In the genomic region with DNA sequence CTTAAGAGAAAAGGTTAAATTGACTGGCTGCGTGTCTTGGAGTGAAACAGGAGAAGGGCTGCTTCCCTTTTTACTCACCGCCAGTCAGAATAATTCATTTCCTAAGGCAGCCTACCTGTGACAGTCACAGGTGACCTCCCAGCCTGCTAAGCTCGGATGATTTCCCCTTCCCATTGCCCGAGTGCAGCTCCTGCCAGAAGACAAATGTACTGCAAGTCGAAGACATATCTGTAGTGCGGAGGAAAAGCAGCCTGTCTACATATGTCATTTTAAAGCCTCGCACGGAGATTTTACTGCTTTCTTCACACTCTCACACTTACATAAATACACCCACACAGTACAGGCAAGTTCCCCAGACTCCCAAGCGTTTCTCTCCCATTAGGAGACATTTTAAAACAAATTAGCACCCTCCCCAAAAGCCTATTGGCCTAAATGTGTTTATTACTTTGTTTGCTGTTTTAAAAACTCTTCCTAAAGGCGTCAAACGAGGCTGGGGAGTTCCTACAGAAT, we compare ENCODE assay signal across 8 cellular contexts.
A peak's percentile ranks its signal among the peaks of the same experiment; 100 is the strongest.
DNase-seq lines count a peak whose midpoint lies in the region; ATAC-seq and TF ChIP-seq lines count a peak whose summit lies in the region.

No MANE protein-coding gene starts in this region.

- DNase-seq in ACHN (peak; percentile 44), amniotic epithelial cell (ENCODE audit: low read depth) (peak; percentile 52), iPS-NIHi11 (ENCODE audit: low spot score) (peak; percentile 38), suprapubic skin (ENCODE audit: low spot score in 2 of 2) (no peak)
- DNase-seq in stimulated activated effector memory CD8-positive, alpha-beta T cell treated with anti-CD3 and anti-CD28 coated beads, Interleukin-12 subunit alpha, Interleukin-12 subunit beta, amount 100 ng/mL, for 72 hours (ENCODE audit: low spot score in 2 of 2) = no peak
- no peak for DNase-seq in CD4-positive, alpha-beta T cell

- TF ChIP-seq EP300 in suprapubic skin (IDR thresholded peaks at IDR 0.05) = no peak

- peak overlapping the region; percentile 33 for H3K4me3 ChIP-seq in suprapubic skin

- H3K36me3 ChIP-seq in suprapubic skin = no peaks in the 10 kb centered on the region

- H3K27me3 Mint-ChIP-seq in CD4-positive, alpha-beta T cell = no peaks in the 10 kb centered on the region

- peak; percentile 54 for ATAC-seq in GM19328 (IDR thresholded peaks at IDR 0.05; ENCODE audit: unreplicated experiment)
- ATAC-seq in HG03196 (IDR thresholded peaks at IDR 0.05; ENCODE audit: unreplicated experiment) = peak; percentile 55
- no peak for ATAC-seq in stimulated activated effector memory CD8-positive, alpha-beta T cell treated with anti-CD3 and anti-CD28 coated beads, Interleukin-12 subunit alpha, Interleukin-12 subunit beta, amount 100 ng/mL, for 72 hours
- ATAC-seq in CD4-positive, alpha-beta T cell (ENCODE audit: poor library complexity) = no peak

- in situ Hi-C loops in ACHN (cut with HindIII; ENCODE audit: low pct_ligation_motif_present, low pct_unique_long_range_greater_than_20kb, low sequenced_read_pairs) = no loop called here

- TF ChIP-seq POLR2A in suprapubic skin (IDR thresholded peaks at IDR 0.05) = no peak

- no peaks in the 10 kb centered on the region for H3K9me3 ChIP-seq in suprapubic skin
- H3K9me3 ChIP-seq in CD4-positive, alpha-beta T cell (ENCODE audit: control insufficient read depth, low read length) = no peaks in the 10 kb centered on the region

- no peak for TF ChIP-seq CTCF in suprapubic skin (IDR thresholded peaks at IDR 0.05)
- no peak for TF ChIP-seq CTCF in CD4-positive, alpha-beta T cell (IDR thresholded peaks at IDR 0.05)

- POLR2A ChIA-PET in CD4-positive, alpha-beta T cell (lab: Charles Lee) = no interaction called here

- peaks cover 4% of the 10 kb centered on the region for H3K9me3 Mint-ChIP-seq in stimulated activated effector memory CD8-positive, alpha-beta T cell treated with anti-CD3 and anti-CD28 coated beads, Interleukin-12 subunit alpha, Interleukin-12 subunit beta, amount 100 ng/mL, for 72 hours
- no peaks in the 10 kb centered on the region for H3K9me3 Mint-ChIP-seq in CD4-positive, alpha-beta T cell

- CTCF ChIA-PET in CD4-positive, alpha-beta T cell (lab: Charles Lee) = no interaction called here

- intact Hi-C loops in CD4-positive, alpha-beta T cell (cut with DNase I, micrococcal nuclease) = no loop called here

- H3K4me1 Mint-ChIP-seq in stimulated activated effector memory CD8-positive, alpha-beta T cell treated with anti-CD3 and anti-CD28 coated beads, Interleukin-12 subunit alpha, Interleukin-12 subunit beta, amount 100 ng/mL, for 72 hours = peaks cover 8% of the 10 kb centered on the region
- H3K4me1 Mint-ChIP-seq in CD4-positive, alpha-beta T cell (ENCODE audit: low read depth) = no peaks in the 10 kb centered on the region

- no peak overlapping the region for H3K27ac Mint-ChIP-seq in stimulated activated effector memory CD8-positive, alpha-beta T cell treated with anti-CD3 and anti-CD28 coated beads, Interleukin-12 subunit alpha, Interleukin-12 subunit beta, amount 100 ng/mL, for 72 hours
- no peak overlapping the region for H3K27ac Mint-ChIP-seq in CD4-positive, alpha-beta T cell

- H3K36me3 Mint-ChIP-seq in stimulated activated effector memory CD8-positive, alpha-beta T cell treated with anti-CD3 and anti-CD28 coated beads, Interleukin-12 subunit alpha, Interleukin-12 subunit beta, amount 100 ng/mL, for 72 hours = no peaks in the 10 kb centered on the region
- no peaks in the 10 kb centered on the region for H3K36me3 Mint-ChIP-seq in CD4-positive, alpha-beta T cell (ENCODE audit: low read depth)

- H3K27me3 ChIP-seq in suprapubic skin = no peaks in the 10 kb centered on the region
- no peaks in the 10 kb centered on the region for H3K27me3 ChIP-seq in CD4-positive, alpha-beta T cell (ENCODE audit: control insufficient read depth, insufficient read depth, low read length)

- H3K27ac ChIP-seq in suprapubic skin = peak overlapping the region; percentile 59
- no peak overlapping the region for H3K27ac ChIP-seq in CD4-positive, alpha-beta T cell (ENCODE audit: low read depth, low read length)

- WGBS in suprapubic skin = 24% methylated on average over 11 of the region's 11 CpGs

- no peak overlapping the region for H3K4me3 Mint-ChIP-seq in stimulated activated effector memory CD8-positive, alpha-beta T cell treated with anti-CD3 and anti-CD28 coated beads, Interleukin-12 subunit alpha, Interleukin-12 subunit beta, amount 100 ng/mL, for 72 hours
- H3K4me3 Mint-ChIP-seq in CD4-positive, alpha-beta T cell = no peak overlapping the region

- peaks cover 47% of the 10 kb centered on the region for H3K4me1 ChIP-seq in suprapubic skin

Comparison
In these comparisons a context has a peak if more than half of its experiments do, and no peak if none do; other contexts are left out.
1. DNase-seq: peak in ACHN (single experiment), amniotic epithelial cell (single experiment) and iPS-NIHi11 (single experiment); none in suprapubic skin (0 of 2), stimulated activated effector memory CD8-positive, alpha-beta T cell treated with anti-CD3 and anti-CD28 coated beads, Interleukin-12 subunit alpha, Interleukin-12 subunit beta, amount 100 ng/mL, for 72 hours (0 of 2) and CD4-positive, alpha-beta T cell (0 of 10).
2. ATAC-seq: peak in GM19328 (single experiment) and HG03196 (single experiment); none in stimulated activated effector memory CD8-positive, alpha-beta T cell treated with anti-CD3 and anti-CD28 coated beads, Interleukin-12 subunit alpha, Interleukin-12 subunit beta, amount 100 ng/mL, for 72 hours (single experiment) and CD4-positive, alpha-beta T cell (single experiment).